9 cellular contexts compared by ENCODE assay signal in the genomic region with DNA sequence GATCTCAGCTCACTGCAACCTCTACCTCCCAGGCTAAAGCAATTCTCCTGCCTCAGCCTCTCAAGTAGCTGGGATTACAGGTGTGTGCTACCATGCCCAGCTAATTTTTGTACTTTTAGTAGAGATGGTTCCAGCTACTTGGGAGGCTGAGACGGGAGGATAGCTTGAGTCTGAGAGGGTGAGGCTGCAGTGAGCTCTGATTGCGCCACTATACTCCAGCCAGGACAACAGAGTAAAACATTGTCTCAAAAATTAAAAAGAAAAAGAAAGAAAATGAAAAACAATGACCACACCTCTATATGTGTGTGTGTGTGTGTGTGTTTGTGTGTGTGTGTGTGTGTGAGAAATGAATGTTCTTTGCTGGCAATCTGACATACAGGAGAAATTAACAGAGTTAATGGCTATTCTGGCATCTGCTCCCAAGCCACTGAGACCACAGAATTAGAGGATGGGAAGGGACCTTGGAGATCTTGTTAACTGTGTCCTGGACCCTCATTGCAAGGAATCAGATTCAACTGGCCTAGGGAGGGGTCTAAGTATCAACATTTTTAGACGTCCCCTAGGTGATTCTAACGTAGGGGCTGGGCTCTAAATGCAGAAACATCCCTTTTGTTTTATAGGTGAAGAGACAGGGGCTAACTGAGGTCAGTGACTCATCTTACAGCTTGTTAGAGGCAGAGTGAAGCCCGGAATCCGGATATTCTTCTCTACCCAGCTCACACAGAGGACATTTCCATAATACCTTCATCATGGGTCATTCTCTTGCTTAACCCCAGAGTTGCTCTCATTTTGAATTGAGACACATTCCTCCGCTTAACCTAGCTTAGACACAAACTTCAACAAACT. TPM values are rescaled to one million over a fixed set of nuclear protein-coding genes. Genes with fewer than 3 reads are reported as not detected.
DNase-seq lines count a peak whose midpoint lies in the region; ATAC-seq and TF ChIP-seq lines count a peak whose summit lies in the region.
"Had no signal": no experiment of that assay in that cellular context is flagged by ENCODE, and none has a peak within 500 bp of the region (broad histone marks: within the 10 kb centered on the region; RNA-seq: fewer than 3 reads in every experiment).

No MANE protein-coding gene starts in this region.

- H3K4me3 ChIP-seq in PC-3 (ENCODE audit: low read length), result no peak overlapping the region
- H3K4me3 ChIP-seq in epithelial cell of proximal tubule (ENCODE audit: low read depth, low read length), result no peak overlapping the region
- H3K4me3 ChIP-seq in prostate gland, result no peak overlapping the region
- H3K4me3 ChIP-seq in A673 (ENCODE audit: low read depth, low read length, poor library complexity, severe bottlenecking), result no peak overlapping the region

- H3F3A ChIP-seq in PC-3 (ENCODE audit: low read length, unreplicated experiment), result no peaks in the 10 kb centered on the region

- H3K9ac ChIP-seq in PC-3 (ENCODE audit: low read length), result no peak overlapping the region

- H3K27me3 ChIP-seq in PC-3 (ENCODE audit: low read length), result no peaks in the 10 kb centered on the region
- no peaks in the 10 kb centered on the region for H3K27me3 ChIP-seq in prostate gland (replicated peaks; ENCODE audit: insufficient read depth)
- no peaks in the 10 kb centered on the region for H3K27me3 ChIP-seq in A673 (replicated peaks; ENCODE audit: insufficient read depth, low read depth, low read length, poor library complexity)

- no peak for TF ChIP-seq CTCF in PC-3 (conservative IDR thresholded peaks at IDR 0.05; ENCODE audit: low read depth, low read length)
- TF ChIP-seq CTCF in epithelial cell of proximal tubule (conservative IDR thresholded peaks at IDR 0.05; ENCODE audit: low read depth, low read length), result no peak
- no peak for TF ChIP-seq CTCF in prostate gland (IDR thresholded peaks at IDR 0.05)
- TF ChIP-seq CTCF in A673 (conservative IDR thresholded peaks at IDR 0.05; ENCODE audit: low read depth, low read length), result no peak

- intact Hi-C loops in PC-3 (cut with micrococcal nuclease) (no loop called here), prostate gland (cut with DNase I) (no loop called here), A673 (cut with micrococcal nuclease; ENCODE audit: unreplicated experiment) (no loop called here)

- POLR2A ChIA-PET in PC-3 (lab: Charles Lee; ENCODE audit: unreplicated experiment) (interaction anchor here (0.7 kb wide), 1 partner anchor 951 kb away, joined by 4 read pairs; no protein-coding TSS in a partner anchor), A673 (lab: Charles Lee; ENCODE audit: low non-redundant PET) (no interaction called here)

- H3K27ac ChIP-seq in PC-3 (ENCODE audit: low read length) (peak overlapping the region; percentile 55), prostate gland (no peak overlapping the region), A673 (ENCODE audit: low read depth, low read length, poor library complexity, severe bottlenecking) (no peak overlapping the region)

- H3K9me3 ChIP-seq in PC-3 (ENCODE audit: low read length) (no peaks in the 10 kb centered on the region), prostate gland (no peaks in the 10 kb centered on the region), A673 (ENCODE audit: low read depth, low read length, poor library complexity, severe bottlenecking) (no peaks in the 10 kb centered on the region)

- WGBS in prostate gland, result 64% methylated on average over 7 of the region's 7 CpGs

- no peaks in the 10 kb centered on the region for H3K9me2 ChIP-seq in PC-3 (replicated peaks; ENCODE audit: low read length)

- H3K4me1 ChIP-seq in PC-3 (ENCODE audit: insufficient read depth, low read length) (peaks cover 53% of the 10 kb centered on the region), prostate gland (replicated peaks) (peaks cover 3% of the 10 kb centered on the region), A673 (ENCODE audit: insufficient read depth, low read length, poor library complexity, severe bottlenecking) (peaks cover 6% of the 10 kb centered on the region)

- peak overlapping the region; percentile 71 for H2AFZ ChIP-seq in PC-3 (ENCODE audit: low read length)

- H3K79me2 ChIP-seq in PC-3 (ENCODE audit: low read length), result no peaks in the 10 kb centered on the region

- H3K36me3 ChIP-seq in PC-3 (ENCODE audit: low read depth, low read length) (no peaks in the 10 kb centered on the region), prostate gland (no peaks in the 10 kb centered on the region), A673 (ENCODE audit: insufficient read depth, low read length, poor library complexity, severe bottlenecking) (no peaks in the 10 kb centered on the region)

- DNase-seq in GOT3 (lab: John Stamatoyannopoulos, UW) (peak; percentile 23), PC-3 (peak; percentile 92), epithelial cell of proximal tubule (ENCODE audit: low read depth) (peak; percentile 97), non-pigmented ciliary epithelial cell (ENCODE audit: low read depth) (peak; percentile 96), prostate gland (ENCODE audit: low spot score) (no peak), NCI-H2171 (lab: John Stamatoyannopoulos, UW) (no peak), A673 (ENCODE audit: low spot score) (no peak)

- no TSS peak for BruUV-seq in PC-3 (replicated peaks; lab: Mats Ljungman, UMichigan)
- BruUV-seq in A673 (replicated peaks; lab: Mats Ljungman, UMichigan), result no TSS peak

- ATAC-seq in PC-3, result peak; percentile 64
- no peak for ATAC-seq in HG03565 (IDR thresholded peaks at IDR 0.05; ENCODE audit: unreplicated experiment)
- ATAC-seq: natural killer cell treated with Interleukin-12 subunit alpha and Interleukin-12 subunit beta and Interleukin-15 and Interleukin-18, amount 100 ng/mL, for 72 hours had no signal

- no peak for TF ChIP-seq POLR2A in prostate gland (IDR thresholded peaks at IDR 0.05)

- CTCF ChIA-PET in PC-3 (lab: Charles Lee) (interaction anchor here (0.6 kb wide), 1 partner anchor 798 kb away, joined by 6 read pairs; a partner anchor contains a TSS), A673 (lab: Charles Lee) (no interaction called here)

- H4K20me1 ChIP-seq in PC-3 (ENCODE audit: low read length), result no peaks in the 10 kb centered on the region

- peak overlapping the region; percentile 59 for H3K4me2 ChIP-seq in PC-3 (ENCODE audit: low read length)

RNA-seq across cellular contexts. Expression of a gene that starts 16.4 kb away (rescaled TPM):
- total RNA-seq in PC-3 (2014; rRNA removed), result not detected in 2 replicates
- 4.8 TPM in 1 of 2 replicates, not detected in the other for total RNA-seq in epithelial cell of proximal tubule
- 10 to 100 TPM in 1 of 2 donors, not detected in 1; 29.7 TPM for total RNA-seq in prostate gland
- total RNA-seq in A673 (2021), result not detected in 2 replicates
- total RNA-seq: natural killer cell treated with Interleukin-12 subunit alpha and Interleukin-12 subunit beta and Interleukin-15 and Interleukin-18, amount 100 ng/mL, for 72 hours had no signal

Comparison
In these comparisons a context has a peak if more than half of its experiments do, and no peak if none do; other contexts are left out.
1. DNase-seq: peak in GOT3 (single experiment), PC-3 (single experiment), epithelial cell of proximal tubule (single experiment) and non-pigmented ciliary epithelial cell (single experiment); none in prostate gland (single experiment), NCI-H2171 (single experiment) and A673 (single experiment).